Comparison of ENCODE assay signal across 16 cellular contexts in genomic region chr7:26658698-26659084, GRCh38.
A peak's percentile ranks its signal among the peaks of the same experiment; 100 is the strongest.
DNase-seq lines count a peak whose midpoint lies in the region; TF ChIP-seq lines count a peak whose summit lies in the region.
"Had no signal": no experiment of that assay in that cellular context is flagged by ENCODE, and none has a peak within 500 bp of the region (broad histone marks: within the 10 kb centered on the region; RNA-seq: fewer than 3 reads in every experiment).

No MANE protein-coding gene starts in this region.

- no peak for TF ChIP-seq CTCF in type B pancreatic cell (conservative IDR thresholded peaks at IDR 0.05)

- H3K27ac Mint-ChIP-seq in type B pancreatic cell: peak overlapping the region; percentile 47
- no peak overlapping the region for H3K27ac Mint-ChIP-seq in activated naive CD4-positive, alpha-beta T cell treated with anti-CD3 and anti-CD28 coated beads for 36 hours
- H3K27ac Mint-ChIP-seq: CD4-positive, alpha-beta T cell; naive B cell; stimulated activated naive CD8-positive, alpha-beta T cell treated with anti-CD3 and anti-CD28 coated beads, Interleukin-15, Interleukin-2, amounts not matched to agents 100 ng/mL and 50 ng/mL, for 24 hours had no signal

- H3K27me3 Mint-ChIP-seq in type B pancreatic cell: peaks cover 21% of the 10 kb centered on the region
- peaks cover 6% of the 10 kb centered on the region for H3K27me3 Mint-ChIP-seq in activated naive CD4-positive, alpha-beta T cell treated with anti-CD3 and anti-CD28 coated beads for 36 hours (ENCODE audit: low read depth)
- H3K27me3 Mint-ChIP-seq: naive B cell; stimulated activated naive CD8-positive, alpha-beta T cell treated with anti-CD3 and anti-CD28 coated beads, Interleukin-15, Interleukin-2, amounts not matched to agents 100 ng/mL and 50 ng/mL, for 24 hours had no signal

- peaks cover 36% of the 10 kb centered on the region for H3K4me1 Mint-ChIP-seq in type B pancreatic cell (ENCODE audit: unreplicated experiment)
- H3K4me1 Mint-ChIP-seq in activated naive CD4-positive, alpha-beta T cell treated with anti-CD3 and anti-CD28 coated beads for 36 hours (ENCODE audit: low read depth): no peaks in the 10 kb centered on the region
- H3K4me1 Mint-ChIP-seq: naive B cell had no signal

- intact Hi-C loops in activated naive CD4-positive, alpha-beta T cell treated with anti-CD3 and anti-CD28 coated beads for 36 hours (cut with micrococcal nuclease): no loop called here

- DNase-seq in NCI-H82 (lab: John Stamatoyannopoulos, UW): peak; percentile 40
- no peak for DNase-seq in NCI-H82 treated with DMSO at 0.1 percent for 48 hours (lab: John Stamatoyannopoulos, UW; ENCODE audit: unreplicated experiment)
- peak; percentile 97 for DNase-seq in NCI-H69 (lab: John Stamatoyannopoulos, UW)
- peak; percentile 22 for DNase-seq in foreskin melanocyte
- DNase-seq in type B pancreatic cell (ENCODE audit: extremely low spot score, unreplicated experiment): no peak
- DNase-seq in activated naive CD4-positive, alpha-beta T cell treated with anti-CD3 and anti-CD28 coated beads for 36 hours: no peak
- no peak for DNase-seq in GOT3 (lab: John Stamatoyannopoulos, UW)
- DNase-seq in Kasumi-1 (lab: John Stamatoyannopoulos, UW): no peak
- DNase-seq: ACHN; activated CD4-positive, alpha-beta T cell treated with anti-CD3 and anti-CD28 coated beads, Interleukin-2, amount 50 U/mL, for 1 hour; CD4-positive, alpha-beta T cell; GM23248; left lung; naive B cell; Right ventricle myocardium superior had no signal

- no peaks in the 10 kb centered on the region for H3K9me3 Mint-ChIP-seq in type B pancreatic cell
- no peaks in the 10 kb centered on the region for H3K9me3 Mint-ChIP-seq in activated naive CD4-positive, alpha-beta T cell treated with anti-CD3 and anti-CD28 coated beads for 36 hours
- H3K9me3 Mint-ChIP-seq: CD4-positive, alpha-beta T cell; naive B cell; stimulated activated naive CD8-positive, alpha-beta T cell treated with anti-CD3 and anti-CD28 coated beads, Interleukin-15, Interleukin-2, amounts not matched to agents 100 ng/mL and 50 ng/mL, for 24 hours had no signal

- CTCF ChIA-PET in activated naive CD4-positive, alpha-beta T cell treated with anti-CD3 and anti-CD28 coated beads for 36 hours (lab: Charles Lee): no interaction called here

- no peaks in the 10 kb centered on the region for H3K36me3 Mint-ChIP-seq in type B pancreatic cell
- no peaks in the 10 kb centered on the region for H3K36me3 Mint-ChIP-seq in activated naive CD4-positive, alpha-beta T cell treated with anti-CD3 and anti-CD28 coated beads for 36 hours (ENCODE audit: low read depth)
- H3K36me3 Mint-ChIP-seq: naive B cell had no signal

- H3K4me3 Mint-ChIP-seq in type B pancreatic cell: peak overlapping the region; percentile 51
- no peak overlapping the region for H3K4me3 Mint-ChIP-seq in activated naive CD4-positive, alpha-beta T cell treated with anti-CD3 and anti-CD28 coated beads for 36 hours
- H3K4me3 Mint-ChIP-seq: CD4-positive, alpha-beta T cell; naive B cell; stimulated activated naive CD8-positive, alpha-beta T cell treated with anti-CD3 and anti-CD28 coated beads, Interleukin-15, Interleukin-2, amounts not matched to agents 100 ng/mL and 50 ng/mL, for 24 hours had no signal

Comparison
In these comparisons a context has a peak if more than half of its experiments do, and no peak if none do; other contexts are left out.
1. DNase-seq: peak in NCI-H82 (single experiment), NCI-H69 (single experiment) and foreskin melanocyte (single experiment); none in NCI-H82 treated with DMSO at 0.1 percent for 48 hours (single experiment), type B pancreatic cell (single experiment), activated naive CD4-positive, alpha-beta T cell treated with anti-CD3 and anti-CD28 coated beads for 36 hours (single experiment), GOT3 (single experiment) and Kasumi-1 (0 of 2).